Comparison of ENCODE assay signal across 21 cellular contexts in genomic region chr12:89571481-89572190, GRCh38. TPM values are rescaled to one million over a fixed set of nuclear protein-coding genes. Genes with fewer than 3 reads are reported as not detected.
DNase-seq lines count a peak whose midpoint lies in the region; ATAC-seq and TF ChIP-seq lines count a peak whose summit lies in the region.
"Had no signal": no experiment of that assay in that cellular context is flagged by ENCODE, and none has a peak within 500 bp of the region (broad histone marks: within the 10 kb centered on the region; RNA-seq: fewer than 3 reads in every experiment).

No MANE protein-coding gene starts in this region.

- intact Hi-C loops in esophagus squamous epithelium (cut with DNase I), result no loop called here

- H3K27me3 ChIP-seq in esophagus squamous epithelium, result no peaks in the 10 kb centered on the region
- H3K27me3 ChIP-seq: thyroid gland had no signal

- 53 to 67% methylated on average over 4 of the region's 4 CpGs for WGBS in esophagus squamous epithelium, 2 donors

- TF ChIP-seq CTCF in cardiac fibroblast (IDR thresholded peaks at IDR 0.05; ENCODE audit: low read depth, low read length) (no peak), esophagus squamous epithelium (IDR thresholded peaks at IDR 0.05) (no peak)

- TF ChIP-seq POLR2A in esophagus squamous epithelium (IDR thresholded peaks at IDR 0.05), result no peak

- no peaks in the 10 kb centered on the region for H3K9me3 ChIP-seq in esophagus squamous epithelium
- H3K9me3 ChIP-seq: thyroid gland had no signal

- no peak for ATAC-seq in HG02870 (IDR thresholded peaks at IDR 0.05; ENCODE audit: unreplicated experiment)
- ATAC-seq: activated CD8-positive, alpha-beta memory T cell treated with anti-CD3 and anti-CD28 coated beads, Interleukin-2, amount 10 ng/mL, durations not matched to agents 7 days and 5 days; sciatic nerve had no signal

- H3K27ac ChIP-seq in esophagus squamous epithelium, result no peak overlapping the region
- H3K27ac ChIP-seq: thyroid gland had no signal

- H3K4me3 ChIP-seq in cardiac fibroblast (replicated peaks in 1 of 2; ENCODE audit: low read depth in 2 of 2, low read length in 2 of 2) (no peak overlapping the region), esophagus squamous epithelium (no peak overlapping the region)
- H3K4me3 ChIP-seq: thyroid gland had no signal

- DNase-seq in EL, result peak; percentile 81
- peak; percentile 65 for DNase-seq in M059J (ENCODE audit: low read depth)
- peak; percentile 61 for DNase-seq in cardiac fibroblast (ENCODE audit: low read depth in 2 of 2)
- DNase-seq in myocyte (ENCODE audit: low read depth), result peak; percentile 63
- no peak for DNase-seq in NCI-H1092 treated with DMSO at 0.1 percent for 48 hours (lab: John Stamatoyannopoulos, UW)
- DNase-seq in esophagus squamous epithelium (lab: John Stamatoyannopoulos, UW), result no peak
- DNase-seq: activated CD4-positive, CD25-positive, alpha-beta regulatory T cell; activated CD8-positive, alpha-beta memory T cell treated with anti-CD3 and anti-CD28 coated beads, Interleukin-2, amount 10 ng/mL, durations not matched to agents 7 days and 5 days; activated gamma-delta T cell; cortex of kidney; DMS53; hippocampal formation; NCI-H1105; NK-92 treated with Interleukin-12 subunit alpha and Interleukin-12 subunit beta, amount 100 ng/mL, for 24 hours; nucleus accumbens; stimulated activated CD4-positive, alpha-beta T cell treated with anti-CD3 and anti-CD28 coated beads, Interleukin-4, amount 100 ng/mL, for 24 hours; stimulated activated CD8-positive, alpha-beta memory T cell treated with anti-CD3 and anti-CD28 coated beads, Interleukin-4, amount 100 ng/mL, for 48 hours; T-helper 2 cell; thyroid gland had no signal

- H3K36me3 ChIP-seq in esophagus squamous epithelium, result no peaks in the 10 kb centered on the region
- H3K36me3 ChIP-seq: thyroid gland had no signal

- H3K4me1 ChIP-seq in esophagus squamous epithelium, result peaks cover 0 to 32% (median 0%) of the 10 kb centered on the region in 3 donors

RNA-seq across cellular contexts. Expression of gene POC1B, which starts 45.8 kb away (rescaled TPM):
- total RNA-seq in M059J (2014; rRNA removed; shearing (Covaris generic)), result 19.4 and 21.7 TPM in 2 replicates
- total RNA-seq in myocyte, result 7.7 and 9.9 TPM in 2 replicates
- 5.9 TPM for polyA plus RNA-seq in myocyte (2012)
- 10 to 100 TPM; 12.9 to 21.4 (median 15.3) TPM for total RNA-seq in esophagus squamous epithelium

RNA-seq across cellular contexts. Expression of gene GALNT4, which starts 47.0 kb away (rescaled TPM):
- 4.1 and 4.3 TPM in 2 replicates for total RNA-seq in M059J (2014; rRNA removed; shearing (Covaris generic))
- 2.6 and 4.0 TPM in 2 replicates for total RNA-seq in myocyte
- polyA plus RNA-seq in myocyte (2012), result 1.3 TPM
- total RNA-seq in esophagus squamous epithelium, result 1 to 10 TPM; 3.9 to 6.8 (median 5.4) TPM

Comparison
In these comparisons a context has a peak if more than half of its experiments do, and no peak if none do; other contexts are left out.
1. DNase-seq: peak in EL (single experiment), M059J (single experiment), cardiac fibroblast (2 of 2) and myocyte (single experiment); none in NCI-H1092 treated with DMSO at 0.1 percent for 48 hours (single experiment) and esophagus squamous epithelium (single experiment).